Comparison of ENCODE assay signal across 8 cellular contexts in the genomic region with DNA sequence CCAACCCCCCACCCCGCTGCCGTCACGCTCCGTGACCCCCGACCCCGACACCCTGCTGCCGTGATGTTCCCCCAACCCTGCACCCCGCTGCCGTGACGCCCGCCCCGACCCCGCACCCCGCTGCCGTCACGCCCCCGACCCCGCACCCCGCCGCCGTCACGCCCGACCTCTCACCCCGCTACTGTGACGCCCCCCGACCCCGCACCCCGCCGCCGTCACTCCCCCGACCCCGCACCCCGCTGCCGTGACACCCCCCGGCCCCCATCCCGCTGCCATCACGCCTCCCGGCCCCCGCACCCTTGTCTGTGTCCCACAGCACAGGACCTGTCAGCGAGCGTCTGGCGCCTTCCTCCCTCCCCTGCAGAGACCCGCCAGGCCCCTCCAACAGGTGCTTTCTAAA. TPM values are rescaled to one million over a fixed set of nuclear protein-coding genes. Genes with fewer than 3 reads are reported as not detected.
A peak's percentile ranks its signal among the peaks of the same experiment; 100 is the strongest.
DNase-seq lines count a peak whose midpoint lies in the region; ATAC-seq and TF ChIP-seq lines count a peak whose summit lies in the region.
"Not testable (repeated sequence)": the region's sequence is repeated elsewhere in the genome, so short reads cannot be mapped to it uniquely, and the experiment has no call there.
"Had no signal": no experiment of that assay in that cellular context is flagged by ENCODE, and none has a peak within 500 bp of the region (broad histone marks: within the 10 kb centered on the region; RNA-seq: fewer than 3 reads in every experiment).

No MANE protein-coding gene starts in this region.

- H3K4me1 ChIP-seq in DND-41 (ENCODE audit: insufficient read depth, low read length); mesendoderm (ENCODE audit: control insufficient read depth, low read depth, low read length): not testable (repeated sequence)
- peaks cover 5 to 17% of the 10 kb centered on the region in 2 donors for H3K4me1 ChIP-seq in neuronal stem cell (ENCODE audit: control insufficient read depth in 2 of 2, insufficient read depth in 1 of 2, low read depth in 1 of 2, low read length in 2 of 2)

- H4K20me1 ChIP-seq in DND-41 (ENCODE audit: insufficient read depth, low read length): peaks cover 18% of the 10 kb centered on the region

- not testable (repeated sequence) for H3K23ac ChIP-seq in mesendoderm (ENCODE audit: low read length); neuronal stem cell (ENCODE audit: low read depth, low read length, poor library complexity)

- H3K56ac ChIP-seq in mesendoderm (ENCODE audit: low read length): not testable (repeated sequence)

- H4K5ac ChIP-seq in mesendoderm (ENCODE audit: low read length): not testable (repeated sequence)

- H2BK5ac ChIP-seq in mesendoderm (ENCODE audit: low read length): not testable (repeated sequence)
- H2BK5ac ChIP-seq in neuronal stem cell (ENCODE audit: low read length): peak overlapping the region; percentile 53

- no CpG with 5 or more reads among the region's 43 CpGs for WGBS in mesendoderm (ENCODE audit: extremely low coverage, insufficient coverage, low lambda C conversion rate)
- WGBS in neuronal stem cell (ENCODE audit: extremely low coverage in 2 of 2, insufficient read length in 2 of 2, insufficient replicate concordance in 1 of 2), 2 donors: no CpG with 5 or more reads among the region's 43 CpGs

- POLR2A ChIA-PET in WTC11 (lab: Charles Lee): not testable (repeated sequence)

- not testable (repeated sequence) for H3K9ac ChIP-seq in DND-41 (ENCODE audit: low read depth, low read length); mesendoderm (ENCODE audit: low read length); neuronal stem cell (ENCODE audit: low read depth, low read length, poor library complexity)

- not testable (repeated sequence) for H2BK12ac ChIP-seq in neuronal stem cell (ENCODE audit: low read length)

- not testable (repeated sequence) for H3K27me3 Mint-ChIP-seq in WTC11 (ENCODE audit: low read depth); natural killer cell (ENCODE audit: low read depth in 2 of 2); stimulated activated naive CD8-positive, alpha-beta T cell treated with anti-CD3 and anti-CD28 coated beads, Interleukin-15, amount 100 ng/mL, for 72 hours
- peaks cover 11% of the 10 kb centered on the region for H3K27me3 Mint-ChIP-seq in endothelial cell (ENCODE audit: unreplicated experiment)

- not testable (repeated sequence) for H4K8ac ChIP-seq in mesendoderm (ENCODE audit: low read depth, low read length); neuronal stem cell (ENCODE audit: low read depth, low read length)

- not testable (repeated sequence) for H2AK5ac ChIP-seq in mesendoderm (ENCODE audit: low read length); neuronal stem cell (ENCODE audit: low read depth, low read length)

- H3K36me3 ChIP-seq in DND-41 (ENCODE audit: insufficient read depth, low read length); mesendoderm (ENCODE audit: control insufficient read depth, insufficient read depth, low read length); neuronal stem cell (replicated peaks in 1 of 2; ENCODE audit: control insufficient read depth in 2 of 2, insufficient read depth in 2 of 2, low read length in 2 of 2): not testable (repeated sequence)

- H2BK15ac ChIP-seq in mesendoderm (replicated peaks; ENCODE audit: low read depth); neuronal stem cell (ENCODE audit: low read length): not testable (repeated sequence)

- intact Hi-C loops in natural killer cell (cut with micrococcal nuclease): not testable (repeated sequence)

- not testable (repeated sequence) for H3K4me3 Mint-ChIP-seq in WTC11; stimulated activated naive CD8-positive, alpha-beta T cell treated with anti-CD3 and anti-CD28 coated beads, Interleukin-15, amount 100 ng/mL, for 72 hours
- H3K4me3 Mint-ChIP-seq in endothelial cell (ENCODE audit: unreplicated experiment) (peak overlapping the region; percentile 31), natural killer cell (peak overlapping the region; percentile 31)

- H3K14ac ChIP-seq in neuronal stem cell (ENCODE audit: low read length): not testable (repeated sequence)

- peak overlapping the region; percentile 84 for H3K27ac Mint-ChIP-seq in WTC11
- H3K27ac Mint-ChIP-seq in endothelial cell (ENCODE audit: unreplicated experiment); natural killer cell: not testable (repeated sequence)
- H3K27ac Mint-ChIP-seq in stimulated activated naive CD8-positive, alpha-beta T cell treated with anti-CD3 and anti-CD28 coated beads, Interleukin-15, amount 100 ng/mL, for 72 hours: peak overlapping the region in 1 of 2 donors; percentile 78

- H3K18ac ChIP-seq in mesendoderm (ENCODE audit: low read length): not testable (repeated sequence)
- H3K18ac ChIP-seq in neuronal stem cell (ENCODE audit: low read length): peak overlapping the region; percentile 35

- not testable (repeated sequence) for ATAC-seq in DND-41 (ENCODE audit: insufficient read depth, low read depth); WTC11; natural killer cell
- ATAC-seq in stimulated activated naive CD8-positive, alpha-beta T cell treated with anti-CD3 and anti-CD28 coated beads, Interleukin-15, amount 100 ng/mL, for 72 hours: peak; percentile 52

- H3K4me3 ChIP-seq in DND-41 (ENCODE audit: low read depth in 1 of 2, low read length in 2 of 2); mesendoderm (ENCODE audit: low read length); neuronal stem cell (ENCODE audit: low read length in 2 of 2): not testable (repeated sequence)

- DNase-seq in DND-41 (peak; percentile 11), mesendoderm (peak; percentile 35)
- not testable (repeated sequence) for DNase-seq in WTC11 (ENCODE audit: low spot score); endothelial cell (ENCODE audit: low spot score); natural killer cell; neuronal stem cell (ENCODE audit: low spot score); stimulated activated naive CD8-positive, alpha-beta T cell treated with anti-CD3 and anti-CD28 coated beads, Interleukin-15, amount 100 ng/mL, for 72 hours

- H3K4me2 ChIP-seq in DND-41 (ENCODE audit: insufficient read depth, low read length); mesendoderm (ENCODE audit: low read length); neuronal stem cell (ENCODE audit: insufficient read depth, low read length, poor library complexity, severe bottlenecking): not testable (repeated sequence)

- H3K27ac ChIP-seq in DND-41 (ENCODE audit: low read length); mesendoderm (ENCODE audit: low read depth, low read length); neuronal stem cell (replicated peaks; ENCODE audit: low read length): not testable (repeated sequence)

- H3K9me3 ChIP-seq in DND-41 (ENCODE audit: insufficient read depth, low read length, severe bottlenecking); neuronal stem cell (replicated peaks in 1 of 2; ENCODE audit: control insufficient read depth in 2 of 2, insufficient read depth in 1 of 2, low read depth in 1 of 2, low read length in 2 of 2): not testable (repeated sequence)

- not testable (repeated sequence) for H3K27me3 ChIP-seq in DND-41 (ENCODE audit: insufficient read depth, low read length, poor library complexity); mesendoderm (ENCODE audit: insufficient read depth, low read length, poor library complexity); neuronal stem cell (ENCODE audit: control insufficient read depth in 3 of 3, insufficient read depth in 3 of 3, low read depth in 1 of 3, low read length in 3 of 3)

- CTCF ChIA-PET in WTC11 (lab: Charles Lee): interaction anchor here (1.2 to 2.2 kb wide), 4 partner anchors 8 to 102 kb away, joined by 4 to 15 read pairs (median 6); no protein-coding TSS in a partner anchor

- not testable (repeated sequence) for H3K36me3 Mint-ChIP-seq in WTC11; endothelial cell (ENCODE audit: low read depth, unreplicated experiment); natural killer cell

- not testable (repeated sequence) for H4K91ac ChIP-seq in neuronal stem cell (ENCODE audit: low read depth, low read length, poor library complexity)

- H3K4ac ChIP-seq in mesendoderm (ENCODE audit: low read depth, low read length); neuronal stem cell (ENCODE audit: low read length): not testable (repeated sequence)

- not testable (repeated sequence) for H3K79me1 ChIP-seq in mesendoderm (ENCODE audit: low read length)
- peaks cover 14% of the 10 kb centered on the region for H3K79me1 ChIP-seq in neuronal stem cell (ENCODE audit: low read depth, low read length)

- H3K79me2 ChIP-seq in DND-41 (ENCODE audit: insufficient read depth, low read length); mesendoderm (ENCODE audit: control insufficient read depth, insufficient read depth, low read length): not testable (repeated sequence)

- not testable (repeated sequence) for H2BK120ac ChIP-seq in mesendoderm (ENCODE audit: low read depth, low read length); neuronal stem cell (ENCODE audit: low read depth, low read length)

- not testable (repeated sequence) for H3K9me3 Mint-ChIP-seq in WTC11; endothelial cell (ENCODE audit: unreplicated experiment); natural killer cell; stimulated activated naive CD8-positive, alpha-beta T cell treated with anti-CD3 and anti-CD28 coated beads, Interleukin-15, amount 100 ng/mL, for 72 hours

- H3K4me1 Mint-ChIP-seq in WTC11; endothelial cell (ENCODE audit: unreplicated experiment); stimulated activated naive CD8-positive, alpha-beta T cell treated with anti-CD3 and anti-CD28 coated beads, Interleukin-15, amount 100 ng/mL, for 72 hours: not testable (repeated sequence)
- peaks cover 9 to 13% of the 10 kb centered on the region in 2 donors for H3K4me1 Mint-ChIP-seq in natural killer cell

- TF ChIP-seq CTCF in DND-41 (IDR thresholded peaks at IDR 0.05; ENCODE audit: borderline replicate concordance, extremely low read depth, low read length, poor library complexity, severe bottlenecking); WTC11 (IDR thresholded peaks at IDR 0.05); endothelial cell (IDR thresholded peaks at IDR 0.05; ENCODE audit: unreplicated experiment); natural killer cell (IDR thresholded peaks at IDR 0.05): not testable (repeated sequence)

- H2AFZ ChIP-seq in DND-41 (ENCODE audit: low read depth, low read length); neuronal stem cell (ENCODE audit: low read length): not testable (repeated sequence)

RNA-seq across cellular contexts. Expression of a gene that starts 13.9 kb away (rescaled TPM):
- total RNA-seq in WTC11 (2021) (0.28 to 0.87 TPM (median 0.41 TPM) in 3 replicates), endothelial cell (ENCODE audit: unreplicated experiment) (0.72 TPM), natural killer cell (under 1 TPM in 2 of 3 donors, not detected in 1; 0.25 to 0.26 TPM)
- 0.88 TPM for polyA plus RNA-seq in mesendoderm (2013, experiment 1 of 2)
- polyA plus RNA-seq in mesendoderm (2013, experiment 2 of 2): 0.84 TPM
- 0.63 TPM for polyA plus RNA-seq in neuronal stem cell (2013, experiment 1 of 2)
- 0.66 TPM for polyA plus RNA-seq in neuronal stem cell (2013, experiment 2 of 2)
- total RNA-seq: CD4-positive, alpha-beta T cell had no signal

RNA-seq across cellular contexts. Expression of a gene that starts 29.7 kb away (rescaled TPM):
- 0.87 to 1.1 TPM (median 0.92 TPM) in 3 replicates for total RNA-seq in WTC11 (2021)
- total RNA-seq in endothelial cell (ENCODE audit: unreplicated experiment): 8.1 TPM
- 0.41 TPM for polyA plus RNA-seq in mesendoderm (2013, experiment 1 of 2)
- polyA plus RNA-seq in mesendoderm (2013, experiment 2 of 2): 0.42 TPM
- 1 to 10 TPM; 2.3 to 4.5 (median 2.5) TPM for total RNA-seq in natural killer cell
- polyA plus RNA-seq in neuronal stem cell (2013, experiment 1 of 2): 1.7 TPM
- polyA plus RNA-seq in neuronal stem cell (2013, experiment 2 of 2): 1.5 TPM
